ENCODE assay signal across 7 cellular contexts in genomic region chr1:68120136-68120791, GRCh38.
A peak's percentile ranks its signal among the peaks of the same experiment; 100 is the strongest.
DNase-seq lines count a peak whose midpoint lies in the region; ATAC-seq and TF ChIP-seq lines count a peak whose summit lies in the region.

No MANE protein-coding gene starts in this region.

- H4K20me1 ChIP-seq in hepatocyte (ENCODE audit: insufficient read depth, poor library complexity, severe bottlenecking) (no peaks in the 10 kb centered on the region), smooth muscle cell (ENCODE audit: low read depth) (no peaks in the 10 kb centered on the region)

- no peaks in the 10 kb centered on the region for H3K79me2 ChIP-seq in hepatocyte
- no peaks in the 10 kb centered on the region for H3K79me2 ChIP-seq in smooth muscle cell (ENCODE audit: low read depth)

- DNase-seq in EL (peak; percentile 75), NCI-H748 (lab: John Stamatoyannopoulos, UW; ENCODE audit: unreplicated experiment) (peak; percentile 72), ascending aorta (ENCODE audit: low spot score in 2 of 2) (peak in 1 of 2 donors; percentile 80), hepatocyte (ENCODE audit: low spot score) (peak; percentile 79), smooth muscle cell (lab: John Stamatoyannopoulos, UW; ENCODE audit: unreplicated experiment) (no peak)

- no peaks in the 10 kb centered on the region for H3K27me3 ChIP-seq in ascending aorta
- no peaks in the 10 kb centered on the region for H3K27me3 ChIP-seq in hepatocyte
- no peaks in the 10 kb centered on the region for H3K27me3 ChIP-seq in smooth muscle cell (ENCODE audit: low read depth)

- intact Hi-C loops in ascending aorta (cut with DNase I): loop anchor here (1.0 to 5.0 kb wide), 4 partner anchors 52 to 222 kb away; no protein-coding TSS in a partner anchor

- TF ChIP-seq CTCF in ascending aorta (IDR thresholded peaks at IDR 0.05): peak; percentile 75 to 89 (median 82)
- TF ChIP-seq CTCF in hepatocyte (IDR thresholded peaks at IDR 0.05; ENCODE audit: poor library complexity): peak; percentile 92
- TF ChIP-seq CTCF in smooth muscle cell (IDR thresholded peaks at IDR 0.05; ENCODE audit: borderline replicate concordance, insufficient read depth, poor library complexity, severe bottlenecking): peak; percentile 91

- peak; percentile 85 for ATAC-seq in GM19395 (IDR thresholded peaks at IDR 0.05; ENCODE audit: unreplicated experiment)
- ATAC-seq in HG03457 (IDR thresholded peaks at IDR 0.05; ENCODE audit: unreplicated experiment): peak; percentile 74

- H2AFZ ChIP-seq in hepatocyte (no peak overlapping the region), smooth muscle cell (ENCODE audit: low read depth) (no peak overlapping the region)

- peaks cover 0 to 8% of the 10 kb centered on the region in 2 donors for H3K36me3 ChIP-seq in ascending aorta
- no peaks in the 10 kb centered on the region for H3K36me3 ChIP-seq in hepatocyte (replicated peaks; ENCODE audit: insufficient read depth, low read depth)
- H3K36me3 ChIP-seq in smooth muscle cell (ENCODE audit: low read depth): no peaks in the 10 kb centered on the region

- no peak overlapping the region for H3K9ac ChIP-seq in smooth muscle cell (ENCODE audit: low read depth)

- H3K27ac ChIP-seq in ascending aorta: peak overlapping the region in 1 of 2 donors; percentile 50
- H3K27ac ChIP-seq in hepatocyte: peak overlapping the region; percentile 10
- no peak overlapping the region for H3K27ac ChIP-seq in smooth muscle cell (ENCODE audit: low read depth)

- peaks cover 0 to 7% of the 10 kb centered on the region in 2 donors for H3K4me1 ChIP-seq in ascending aorta
- H3K4me1 ChIP-seq in hepatocyte (ENCODE audit: insufficient read depth): no peaks in the 10 kb centered on the region
- H3K4me1 ChIP-seq in smooth muscle cell (ENCODE audit: low read depth): no peaks in the 10 kb centered on the region

- no peak overlapping the region for H3K4me3 ChIP-seq in ascending aorta
- no peak overlapping the region for H3K4me3 ChIP-seq in hepatocyte
- no peak overlapping the region for H3K4me3 ChIP-seq in smooth muscle cell

- H3F3A ChIP-seq in smooth muscle cell (ENCODE audit: low read depth): no peaks in the 10 kb centered on the region

- H3K4me2 ChIP-seq in hepatocyte (no peak overlapping the region), smooth muscle cell (no peak overlapping the region)

- 83% methylated on average over 7 of the region's 7 CpGs for WGBS in hepatocyte (ENCODE audit: low lambda C conversion rate, missing lambda C conversion rate)
- WGBS in smooth muscle cell (ENCODE audit: low lambda C conversion rate): 82% methylated on average over 7 of the region's 7 CpGs

- H3K9me3 ChIP-seq in ascending aorta (no peaks in the 10 kb centered on the region), hepatocyte (ENCODE audit: low read depth) (no peaks in the 10 kb centered on the region), smooth muscle cell (replicated peaks; ENCODE audit: low read depth) (no peaks in the 10 kb centered on the region)

- H3K9me2 ChIP-seq in hepatocyte (replicated peaks; ENCODE audit: insufficient read depth): no peaks in the 10 kb centered on the region
